Comparison of ENCODE assay signal across 15 cellular contexts in the genomic region with DNA sequence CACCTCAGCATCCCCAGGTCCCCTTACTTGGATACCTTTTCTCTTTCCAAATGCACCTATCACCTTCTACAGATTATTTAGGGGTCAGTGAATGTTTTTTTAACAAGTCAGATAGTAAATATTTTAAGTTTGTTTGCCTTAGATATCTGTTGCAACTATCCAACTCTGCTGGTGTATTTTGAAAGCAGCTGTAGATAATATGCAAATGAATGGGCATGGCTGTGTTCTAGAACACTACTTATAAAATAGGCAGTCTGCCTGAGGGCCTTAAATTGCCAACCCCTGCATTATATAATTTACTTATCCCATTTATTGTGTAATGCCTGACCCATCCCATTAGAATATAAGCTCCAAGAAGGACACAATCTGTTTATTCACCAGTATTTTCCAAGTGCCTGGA.
DNase-seq lines count a peak whose midpoint lies in the region; ATAC-seq and TF ChIP-seq lines count a peak whose summit lies in the region.
"Had no signal": no experiment of that assay in that cellular context is flagged by ENCODE, and none has a peak within 500 bp of the region (broad histone marks: within the 10 kb centered on the region; RNA-seq: fewer than 3 reads in every experiment).

No MANE protein-coding gene starts in this region.

- no peak overlapping the region for H3K27ac ChIP-seq in SK-N-MC

- H3K9ac ChIP-seq in SK-N-MC (ENCODE audit: insufficient read length) (no peak overlapping the region), skeletal muscle satellite cell (ENCODE audit: low read depth, low read length) (peak overlapping the region; percentile 42)

- no peaks in the 10 kb centered on the region for H3K27me3 Mint-ChIP-seq in glutamatergic neuron (ENCODE audit: unreplicated experiment)

- peaks cover 16% of the 10 kb centered on the region for H3K4me1 Mint-ChIP-seq in glutamatergic neuron (ENCODE audit: low read depth, unreplicated experiment)
- H3K4me1 Mint-ChIP-seq: B cell had no signal

- H3K4me3 Mint-ChIP-seq in glutamatergic neuron (ENCODE audit: unreplicated experiment), result no peak overlapping the region
- H3K4me3 Mint-ChIP-seq: B cell; CD4-positive, alpha-beta T cell; H9 had no signal

- DNase-seq in MG63 (peak; percentile 52), SK-N-MC (ENCODE audit: low read depth, low spot score) (peak; percentile 52), glutamatergic neuron (no peak), NCI-H2227 treated with DMSO at 0.1 percent for 48 hours (lab: John Stamatoyannopoulos, UW) (no peak)
- DNase-seq: Calu3; CD4-positive, alpha-beta T cell; H9; IMR-90; NCI-H146; NCI-H2081 treated with DMSO at 0.1 percent for 48 hours; NCI-H446 treated with DMSO at 0.1 percent for 48 hours had no signal

- peak overlapping the region; percentile 37 for H3K4me2 ChIP-seq in skeletal muscle satellite cell (ENCODE audit: low read length)

- H3K4me1 ChIP-seq in skeletal muscle satellite cell (ENCODE audit: control insufficient read depth, insufficient read depth, low read length), result peaks cover 54% of the 10 kb centered on the region

- peak overlapping the region; percentile 12 for H3K27ac Mint-ChIP-seq in glutamatergic neuron (ENCODE audit: unreplicated experiment)
- H3K27ac Mint-ChIP-seq: B cell; CD4-positive, alpha-beta T cell; H9 had no signal

- peaks cover 41% of the 10 kb centered on the region for H3K9me3 ChIP-seq in MG63
- no peaks in the 10 kb centered on the region for H3K9me3 ChIP-seq in SK-N-MC (ENCODE audit: low read depth, low read length)
- H3K9me3 ChIP-seq in skeletal muscle satellite cell (replicated peaks; ENCODE audit: low read length), result no peaks in the 10 kb centered on the region

- H3K4me3 ChIP-seq in MG63 (no peak overlapping the region), SK-N-MC (no peak overlapping the region), skeletal muscle satellite cell (ENCODE audit: low read length) (no peak overlapping the region)

- no peaks in the 10 kb centered on the region for H3K9me3 Mint-ChIP-seq in glutamatergic neuron (ENCODE audit: unreplicated experiment)
- H3K9me3 Mint-ChIP-seq: CD4-positive, alpha-beta T cell; H9 had no signal

- no peaks in the 10 kb centered on the region for H3K27me3 ChIP-seq in MG63
- peaks cover 12% of the 10 kb centered on the region for H3K27me3 ChIP-seq in skeletal muscle satellite cell (ENCODE audit: control insufficient read depth, insufficient read depth, low read length)

- no peak for ATAC-seq in HG03571 (IDR thresholded peaks at IDR 0.05; ENCODE audit: unreplicated experiment)
- no peak for ATAC-seq in HG03108 (IDR thresholded peaks at IDR 0.05; ENCODE audit: unreplicated experiment)

- H3K36me3 ChIP-seq in MG63 (no peaks in the 10 kb centered on the region; the same call in 1 of the 2 replicates), SK-N-MC (ENCODE audit: insufficient read depth, low read length) (no peaks in the 10 kb centered on the region), skeletal muscle satellite cell (ENCODE audit: insufficient read depth, low read length) (no peaks in the 10 kb centered on the region)

- no peak for TF ChIP-seq CTCF in glutamatergic neuron (IDR thresholded peaks at IDR 0.05; ENCODE audit: partially characterized antibody, unreplicated experiment)

- no peaks in the 10 kb centered on the region for H3K36me3 Mint-ChIP-seq in glutamatergic neuron (ENCODE audit: unreplicated experiment)

Comparison
In these comparisons a context has a peak if more than half of its experiments do, and no peak if none do; other contexts are left out.
1. DNase-seq: peak in MG63 (single experiment) and SK-N-MC (single experiment); none in glutamatergic neuron (single experiment) and NCI-H2227 treated with DMSO at 0.1 percent for 48 hours (single experiment).